Comparison of ENCODE assay signal across 32 cellular contexts in genomic region chr6:52074155-52074554, GRCh38. TPM values are rescaled to one million over a fixed set of nuclear protein-coding genes. Genes with fewer than 3 reads are reported as not detected.
"Had no signal": no experiment of that assay in that cellular context is flagged by ENCODE, and none has a peak within 500 bp of the region (broad histone marks: within the 10 kb centered on the region; RNA-seq: fewer than 3 reads in every experiment).

No MANE protein-coding gene starts in this region.

- DNase-seq: activated CD4-positive, alpha-beta T cell treated with anti-CD3 and anti-CD28 coated beads, Interleukin-2, amount 50 U/mL, for 1 hour; activated CD4-positive, CD25-positive, alpha-beta regulatory T cell treated with anti-CD3 and anti-CD28 coated beads, Interleukin-2, amount 50 U/mL, for 72 hours; activated CD8-positive, alpha-beta T cell treated with anti-CD3 and anti-CD28 coated beads for 36 hours; activated naive CD4-positive, alpha-beta T cell; activated T-cell treated with anti-CD3 and anti-CD28 coated beads, Interleukin-2, amount 50 U/mL, for 48 hours; adrenal gland; aorta; body of pancreas; effector CD8-positive, alpha-beta T cell; esophagus squamous epithelium; foreskin melanocyte; heart right ventricle; lower lobe of right lung; mesenchymal stem cell; stimulated activated CD4-positive, alpha-beta T cell treated with anti-CD3 and anti-CD28 coated beads, Interleukin-12 subunit alpha, Interleukin-12 subunit beta, amount 100 ng/mL, for 4 hours; stimulated activated CD4-positive, alpha-beta T cell treated with anti-CD3 and anti-CD28 coated beads, Interleukin-4, amount 100 ng/mL, for 24 hours; stomach; T1000; upper lobe of left lung had no signal

- H3K27ac ChIP-seq: adrenal gland, epithelial cell of prostate, esophagus squamous epithelium, heart right ventricle, lower lobe of right lung, neutrophil, skin epidermis, stomach, thyroid gland, upper lobe of left lung, vagina had no signal

- H3K36me3 Mint-ChIP-seq: activated naive CD4-positive, alpha-beta T cell treated with anti-CD3 and anti-CD28 coated beads, Interleukin-2, amount 50 U/mL, for 72 hours; natural killer cell treated with Interleukin-12 subunit alpha and Interleukin-12 subunit beta and Interleukin-15 and Interleukin-18, amount 100 ng/mL, for 72 hours; stimulated activated effector memory CD8-positive, alpha-beta T cell treated with anti-CD3 and anti-CD28 coated beads, Interleukin-12 subunit alpha, Interleukin-12 subunit beta, amount 100 ng/mL, for 72 hours had no signal

- H3K9me3 Mint-ChIP-seq: activated CD8-positive, alpha-beta T cell treated with anti-CD3 and anti-CD28 coated beads for 36 hours; activated naive CD4-positive, alpha-beta T cell treated with anti-CD3 and anti-CD28 coated beads, Interleukin-2, amount 50 U/mL, for 72 hours; natural killer cell treated with Interleukin-12 subunit alpha and Interleukin-12 subunit beta and Interleukin-15 and Interleukin-18, amount 100 ng/mL, for 72 hours; stimulated activated effector memory CD8-positive, alpha-beta T cell treated with anti-CD3 and anti-CD28 coated beads, Interleukin-12 subunit alpha, Interleukin-12 subunit beta, amount 100 ng/mL, for 72 hours had no signal

- H3K4me1 Mint-ChIP-seq: stimulated activated effector memory CD8-positive, alpha-beta T cell treated with anti-CD3 and anti-CD28 coated beads, Interleukin-12 subunit alpha, Interleukin-12 subunit beta, amount 100 ng/mL, for 72 hours had no signal

- H3K4me3 Mint-ChIP-seq: activated CD8-positive, alpha-beta T cell treated with anti-CD3 and anti-CD28 coated beads for 36 hours; natural killer cell treated with Interleukin-12 subunit alpha and Interleukin-12 subunit beta and Interleukin-15 and Interleukin-18, amount 100 ng/mL, for 72 hours; stimulated activated effector memory CD8-positive, alpha-beta T cell treated with anti-CD3 and anti-CD28 coated beads, Interleukin-12 subunit alpha, Interleukin-12 subunit beta, amount 100 ng/mL, for 72 hours had no signal

- H3K9me3 ChIP-seq: adrenal gland, body of pancreas, esophagus squamous epithelium, heart right ventricle, lower lobe of right lung, neutrophil, stomach, thyroid gland, upper lobe of left lung, vagina had no signal

- ATAC-seq: activated CD8-positive, alpha-beta T cell treated with anti-CD3 and anti-CD28 coated beads for 36 hours; activated naive CD4-positive, alpha-beta T cell treated with anti-CD3 and anti-CD28 coated beads, Interleukin-2, amount 50 U/mL, for 72 hours; body of pancreas; heart right ventricle; left lobe of liver; lower lobe of right lung; natural killer cell treated with Interleukin-12 subunit alpha and Interleukin-12 subunit beta and Interleukin-15 and Interleukin-18, amount 100 ng/mL, for 72 hours; sciatic nerve; stimulated activated effector memory CD8-positive, alpha-beta T cell treated with anti-CD3 and anti-CD28 coated beads, Interleukin-12 subunit alpha, Interleukin-12 subunit beta, amount 100 ng/mL, for 72 hours had no signal

- H3K4me3 ChIP-seq: adrenal gland, body of pancreas, esophagus squamous epithelium, heart right ventricle, lower lobe of right lung, skin epidermis, stomach, thyroid gland, upper lobe of left lung, vagina had no signal

- H3K27ac Mint-ChIP-seq: activated CD8-positive, alpha-beta T cell treated with anti-CD3 and anti-CD28 coated beads for 36 hours; activated naive CD4-positive, alpha-beta T cell treated with anti-CD3 and anti-CD28 coated beads, Interleukin-2, amount 50 U/mL, for 72 hours; natural killer cell treated with Interleukin-12 subunit alpha and Interleukin-12 subunit beta and Interleukin-15 and Interleukin-18, amount 100 ng/mL, for 72 hours; stimulated activated effector memory CD8-positive, alpha-beta T cell treated with anti-CD3 and anti-CD28 coated beads, Interleukin-12 subunit alpha, Interleukin-12 subunit beta, amount 100 ng/mL, for 72 hours had no signal

- H3K4me1 ChIP-seq: adrenal gland, esophagus squamous epithelium, heart right ventricle, lower lobe of right lung, stomach, upper lobe of left lung, vagina had no signal

- H3K27me3 ChIP-seq: adrenal gland, body of pancreas, esophagus squamous epithelium, neutrophil, stomach, thyroid gland, upper lobe of left lung, vagina had no signal

- H3K36me3 ChIP-seq: adrenal gland, esophagus squamous epithelium, heart right ventricle, lower lobe of right lung, neutrophil, stomach, thyroid gland, upper lobe of left lung, vagina had no signal

RNA-seq across cellular contexts. Expression of gene PKHD1, which starts 13.3 kb away (rescaled TPM):
- total RNA-seq: activated CD8-positive, alpha-beta T cell treated with anti-CD3 and anti-CD28 coated beads for 36 hours; activated naive CD4-positive, alpha-beta T cell treated with anti-CD3 and anti-CD28 coated beads, Interleukin-2, amount 50 U/mL, for 72 hours; dermis microvascular lymphatic vessel endothelial cell; natural killer cell treated with Interleukin-12 subunit alpha and Interleukin-12 subunit beta and Interleukin-15 and Interleukin-18, amount 100 ng/mL, for 72 hours; osteocyte; posterior vena cava had no signal
